14 cellular contexts compared by ENCODE assay signal in genomic region chr10:50585921-50586739, GRCh38. TPM values are rescaled to one million over a fixed set of nuclear protein-coding genes. Genes with fewer than 3 reads are reported as not detected.
DNase-seq lines count a peak whose midpoint lies in the region; ATAC-seq and TF ChIP-seq lines count a peak whose summit lies in the region.
"Had no signal": no experiment of that assay in that cellular context is flagged by ENCODE, and none has a peak within 500 bp of the region (broad histone marks: within the 10 kb centered on the region; RNA-seq: fewer than 3 reads in every experiment).

No MANE protein-coding gene starts in this region.

- DNase-seq in Caki2 (ENCODE audit: low read depth) (peak; percentile 52), NB4 (ENCODE audit: low read depth) (peak; percentile 56), cardiac fibroblast (ENCODE audit: low read depth in 2 of 2) (peak; percentile 55 to 86), mesendoderm (peak; percentile 39), NCI-H524 treated with DMSO at 0.1 percent for 48 hours (lab: John Stamatoyannopoulos, UW) (no peak), immature natural killer cell (no peak), glutamatergic neuron (no peak)
- DNase-seq: activated T-cell treated with anti-CD3 and anti-CD28 coated beads, Interleukin-2, amount 50 U/mL, for 72 hours; lower lobe of right lung; NCI-H187 treated with DMSO at 0.1 percent for 48 hours had no signal

- no peaks in the 10 kb centered on the region for H3K4me1 ChIP-seq in mesendoderm (ENCODE audit: control insufficient read depth, low read depth, low read length)
- H3K4me1 ChIP-seq: lower lobe of right lung had no signal

- no peak overlapping the region for H3K4me3 Mint-ChIP-seq in immature natural killer cell
- no peak overlapping the region for H3K4me3 Mint-ChIP-seq in glutamatergic neuron (ENCODE audit: unreplicated experiment)
- H3K4me3 Mint-ChIP-seq: activated T-cell treated with anti-CD3 and anti-CD28 coated beads, Interleukin-2, amount 50 U/mL, for 72 hours had no signal

- TF ChIP-seq CTCF in NB4 (IDR thresholded peaks at IDR 0.05; ENCODE audit: low read depth, low read length): no peak
- TF ChIP-seq CTCF in cardiac fibroblast (IDR thresholded peaks at IDR 0.05; ENCODE audit: low read depth, low read length): no peak
- TF ChIP-seq CTCF in glutamatergic neuron (IDR thresholded peaks at IDR 0.05; ENCODE audit: partially characterized antibody, unreplicated experiment): no peak

- in situ Hi-C loops in Caki2 (cut with HindIII; ENCODE audit: low pct_unique_long_range_greater_than_20kb, low sequenced_read_pairs): no loop called here

- H3K56ac ChIP-seq in mesendoderm (ENCODE audit: low read length): no peak overlapping the region

- no peak for TF ChIP-seq POLR2A in NB4 (IDR thresholded peaks at IDR 0.05; ENCODE audit: extremely low read depth, insufficient read length)

- no peak overlapping the region for H3K27ac ChIP-seq in mesendoderm (ENCODE audit: low read depth, low read length)
- H3K27ac ChIP-seq: cardiac muscle cell, lower lobe of right lung, parathyroid adenoma had no signal

- no peaks in the 10 kb centered on the region for H3K27me3 ChIP-seq in mesendoderm (ENCODE audit: insufficient read depth, low read length, poor library complexity)
- H3K27me3 ChIP-seq: cardiac muscle cell had no signal

- H3K36me3 ChIP-seq in mesendoderm (ENCODE audit: control insufficient read depth, insufficient read depth, low read length): no peaks in the 10 kb centered on the region
- H3K36me3 ChIP-seq: cardiac muscle cell had no signal

- no CpG with 5 or more reads among the region's 6 CpGs for WGBS in mesendoderm (ENCODE audit: extremely low coverage, insufficient coverage, low lambda C conversion rate)

- H3K79me1 ChIP-seq in mesendoderm (ENCODE audit: low read length): no peaks in the 10 kb centered on the region

- no peak overlapping the region for H3K4me2 ChIP-seq in mesendoderm (ENCODE audit: low read length)

- H3K79me2 ChIP-seq in mesendoderm (ENCODE audit: control insufficient read depth, insufficient read depth, low read length): no peaks in the 10 kb centered on the region

- no peak overlapping the region for H3K4ac ChIP-seq in mesendoderm (ENCODE audit: low read depth, low read length)

- no peak overlapping the region for H4K5ac ChIP-seq in mesendoderm (ENCODE audit: low read length)

- no peak overlapping the region for H3K23ac ChIP-seq in mesendoderm (ENCODE audit: low read length)

- H3K27ac Mint-ChIP-seq in immature natural killer cell (no peak overlapping the region), glutamatergic neuron (ENCODE audit: unreplicated experiment) (no peak overlapping the region)
- H3K27ac Mint-ChIP-seq: activated T-cell treated with anti-CD3 and anti-CD28 coated beads, Interleukin-2, amount 50 U/mL, for 72 hours had no signal

- no peaks in the 10 kb centered on the region for H3K9me3 Mint-ChIP-seq in immature natural killer cell
- no peaks in the 10 kb centered on the region for H3K9me3 Mint-ChIP-seq in glutamatergic neuron (ENCODE audit: unreplicated experiment)
- H3K9me3 Mint-ChIP-seq: activated T-cell treated with anti-CD3 and anti-CD28 coated beads, Interleukin-2, amount 50 U/mL, for 72 hours had no signal

- H3K27me3 Mint-ChIP-seq in immature natural killer cell (ENCODE audit: low read depth in 3 of 3): no peaks in the 10 kb centered on the region
- H3K27me3 Mint-ChIP-seq in glutamatergic neuron (ENCODE audit: unreplicated experiment): no peaks in the 10 kb centered on the region

- no peak overlapping the region for H2BK120ac ChIP-seq in mesendoderm (ENCODE audit: low read depth, low read length)

- no peak overlapping the region for H2BK5ac ChIP-seq in mesendoderm (ENCODE audit: low read length)

- H2AK5ac ChIP-seq in mesendoderm (ENCODE audit: low read length): no peak overlapping the region

- no peak overlapping the region for H3K4me3 ChIP-seq in NB4 (ENCODE audit: low read depth, low read length)
- no peak overlapping the region for H3K4me3 ChIP-seq in cardiac fibroblast (replicated peaks in 1 of 2; ENCODE audit: low read depth in 2 of 2, low read length in 2 of 2)
- no peak overlapping the region for H3K4me3 ChIP-seq in mesendoderm (ENCODE audit: low read length)
- H3K4me3 ChIP-seq: cardiac muscle cell, GM12878, lower lobe of right lung had no signal

- H4K8ac ChIP-seq in mesendoderm (ENCODE audit: low read depth, low read length): no peak overlapping the region

- peaks cover 11 to 54% of the 10 kb centered on the region in 2 donors for H3K4me1 Mint-ChIP-seq in immature natural killer cell
- H3K4me1 Mint-ChIP-seq in glutamatergic neuron (ENCODE audit: low read depth, unreplicated experiment): no peaks in the 10 kb centered on the region

- no peak overlapping the region for H3K9ac ChIP-seq in mesendoderm (ENCODE audit: low read length)
- H3K9ac ChIP-seq: parathyroid adenoma had no signal

- H3K18ac ChIP-seq in mesendoderm (ENCODE audit: low read length): no peak overlapping the region

- no peak overlapping the region for H2BK15ac ChIP-seq in mesendoderm (replicated peaks; ENCODE audit: low read depth)

- H3K36me3 Mint-ChIP-seq in immature natural killer cell (peaks cover 21 to 30% (median 25%) of the 10 kb centered on the region in 3 donors), glutamatergic neuron (ENCODE audit: unreplicated experiment) (no peaks in the 10 kb centered on the region)

- ATAC-seq in HG02623 (IDR thresholded peaks at IDR 0.05; ENCODE audit: unreplicated experiment): no peak
- ATAC-seq: activated T-cell treated with anti-CD3 and anti-CD28 coated beads, Interleukin-2, amount 50 U/mL, for 72 hours; GM12878 had no signal

RNA-seq across cellular contexts. Expression of gene SGMS1, which starts 37.6 kb away (rescaled TPM):
- total RNA-seq in Caki2 (2014; rRNA removed; shearing (Covaris generic); ENCODE audit: low replicate concordance): 52.0 and 54.6 TPM in 2 replicates
- 13.6 TPM for polyA plus RNA-seq in mesendoderm (2013, experiment 1 of 2)
- 13.0 TPM for polyA plus RNA-seq in mesendoderm (2013, experiment 2 of 2)
- polyA plus RNA-seq in immature natural killer cell: 10 to 100 TPM in 2 of 3 donors, 1 to 10 TPM in 1; 9.2 to 13.3 (median 11.8) TPM
- 24.1 TPM for total RNA-seq in glutamatergic neuron (ENCODE audit: unreplicated experiment)

Comparison
In these comparisons a context has a peak if more than half of its experiments do, and no peak if none do; other contexts are left out.
1. DNase-seq: peak in Caki2 (single experiment), NB4 (single experiment), cardiac fibroblast (2 of 2) and mesendoderm (single experiment); none in NCI-H524 treated with DMSO at 0.1 percent for 48 hours (single experiment), immature natural killer cell (0 of 3) and glutamatergic neuron (single experiment).